Comparison of ENCODE assay signal across 25 cellular contexts in the genomic region with DNA sequence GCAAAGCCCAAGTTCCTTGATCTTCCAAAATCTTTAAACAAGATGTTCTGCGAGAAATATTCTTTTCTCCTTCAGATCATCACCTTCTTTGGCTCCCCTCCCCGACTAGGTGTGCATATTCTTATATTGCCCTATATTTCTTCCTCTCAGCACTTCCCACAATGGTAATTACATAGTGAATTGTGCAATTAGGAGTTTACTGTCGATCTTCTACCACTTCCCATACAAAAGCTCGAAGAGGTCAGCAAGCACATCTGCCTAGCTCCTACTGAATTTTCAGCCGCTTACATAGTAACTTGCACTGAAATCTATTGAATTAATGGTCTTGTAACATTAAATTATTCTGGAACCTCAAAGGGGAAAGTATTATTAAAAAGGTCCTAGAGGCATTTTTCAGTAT. TPM values are rescaled to one million over a fixed set of nuclear protein-coding genes. Genes with fewer than 3 reads are reported as not detected.
DNase-seq lines count a peak whose midpoint lies in the region; ATAC-seq and TF ChIP-seq lines count a peak whose summit lies in the region.
"Had no signal": no experiment of that assay in that cellular context is flagged by ENCODE, and none has a peak within 500 bp of the region (broad histone marks: within the 10 kb centered on the region; RNA-seq: fewer than 3 reads in every experiment).

No MANE protein-coding gene starts in this region.

- no peak for DNase-seq in activated T-cell treated with anti-CD3 and anti-CD28 coated beads, Interleukin-2, amount 50 U/mL, for 72 hours
- no peak for DNase-seq in activated T-cell treated with anti-CD3 and anti-CD28 coated beads, Interleukin-2, amount 50 U/mL, for 24 hours
- DNase-seq in NB4 (ENCODE audit: low read depth) (peak; percentile 66), WTC11 (ENCODE audit: low spot score) (no peak), OCI-M2 (lab: John Stamatoyannopoulos, UW; ENCODE audit: unreplicated experiment) (no peak), T-helper 2 cell (no peak)
- DNase-seq: activated CD4-positive, alpha-beta T cell treated with anti-CD3 and anti-CD28 coated beads, Interleukin-2, amount 50 U/mL, for 1 hour; activated CD8-positive, alpha-beta memory T cell treated with anti-CD3 and anti-CD28 coated beads, Interleukin-2, amount 10 ng/mL, durations not matched to agents 7 days and 5 days; activated naive CD4-positive, alpha-beta T cell treated with anti-CD3 and anti-CD28 coated beads, Interleukin-2, amount 10 ng/mL, durations not matched to agents 7 days and 5 days; amygdala; CD8-positive, alpha-beta memory T cell; effector CD4-positive, alpha-beta T cell; HFFc6; IMR-90; mesendoderm; NCI-H1417 treated with DMSO at 0.1 percent for 48 hours; NK-92 treated with Interleukin-12 subunit alpha and Interleukin-12 subunit beta, amount 100 ng/mL, for 24 hours; T1000 had no signal

- no peaks in the 10 kb centered on the region for H3K27me3 Mint-ChIP-seq in activated T-cell treated with anti-CD3 and anti-CD28 coated beads, Interleukin-2, amount 50 U/mL, for 72 hours (ENCODE audit: low read depth)
- H3K27me3 Mint-ChIP-seq in activated T-cell treated with anti-CD3 and anti-CD28 coated beads, Interleukin-2, amount 50 U/mL, for 24 hours: no peaks in the 10 kb centered on the region
- no peaks in the 10 kb centered on the region for H3K27me3 Mint-ChIP-seq in WTC11 (ENCODE audit: low read depth)
- H3K27me3 Mint-ChIP-seq: activated CD8-positive, alpha-beta memory T cell treated with anti-CD3 and anti-CD28 coated beads, Interleukin-2, amount 10 ng/mL, durations not matched to agents 7 days and 5 days; activated naive CD4-positive, alpha-beta T cell treated with anti-CD3 and anti-CD28 coated beads, Interleukin-2, amount 10 ng/mL, durations not matched to agents 7 days and 5 days; CD8-positive, alpha-beta memory T cell; stimulated activated naive CD8-positive, alpha-beta T cell treated with anti-CD3 and anti-CD28 coated beads, Interleukin-15, Interleukin-2, amounts not matched to agents 100 ng/mL and 50 ng/mL, for 24 hours had no signal

- no peak overlapping the region for H3K4me3 Mint-ChIP-seq in activated T-cell treated with anti-CD3 and anti-CD28 coated beads, Interleukin-2, amount 50 U/mL, for 72 hours
- H3K4me3 Mint-ChIP-seq in activated T-cell treated with anti-CD3 and anti-CD28 coated beads, Interleukin-2, amount 50 U/mL, for 24 hours: no peak overlapping the region
- H3K4me3 Mint-ChIP-seq in WTC11: no peak overlapping the region
- H3K4me3 Mint-ChIP-seq: activated CD8-positive, alpha-beta memory T cell treated with anti-CD3 and anti-CD28 coated beads, Interleukin-2, amount 10 ng/mL, durations not matched to agents 7 days and 5 days; activated naive CD4-positive, alpha-beta T cell treated with anti-CD3 and anti-CD28 coated beads, Interleukin-2, amount 10 ng/mL, durations not matched to agents 7 days and 5 days; HFFc6; stimulated activated naive CD8-positive, alpha-beta T cell treated with anti-CD3 and anti-CD28 coated beads, Interleukin-15, Interleukin-2, amounts not matched to agents 100 ng/mL and 50 ng/mL, for 24 hours had no signal

- H3K27ac Mint-ChIP-seq in activated T-cell treated with anti-CD3 and anti-CD28 coated beads, Interleukin-2, amount 50 U/mL, for 72 hours: peak overlapping the region; percentile 61
- H3K27ac Mint-ChIP-seq in activated T-cell treated with anti-CD3 and anti-CD28 coated beads, Interleukin-2, amount 50 U/mL, for 24 hours: no peak overlapping the region
- peak overlapping the region; percentile 9 for H3K27ac Mint-ChIP-seq in WTC11
- H3K27ac Mint-ChIP-seq: activated CD8-positive, alpha-beta memory T cell treated with anti-CD3 and anti-CD28 coated beads, Interleukin-2, amount 10 ng/mL, durations not matched to agents 7 days and 5 days; activated naive CD4-positive, alpha-beta T cell treated with anti-CD3 and anti-CD28 coated beads, Interleukin-2, amount 10 ng/mL, durations not matched to agents 7 days and 5 days; HFFc6; stimulated activated naive CD8-positive, alpha-beta T cell treated with anti-CD3 and anti-CD28 coated beads, Interleukin-15, Interleukin-2, amounts not matched to agents 100 ng/mL and 50 ng/mL, for 24 hours had no signal

- no peaks in the 10 kb centered on the region for H3K36me3 ChIP-seq in neutrophil
- H3K36me3 ChIP-seq: breast epithelium had no signal

- no peak for ATAC-seq in activated T-cell treated with anti-CD3 and anti-CD28 coated beads, Interleukin-2, amount 50 U/mL, for 72 hours (replicated peaks in 1 of 2)
- ATAC-seq in WTC11 (no peak), HG03460 (IDR thresholded peaks at IDR 0.05; ENCODE audit: unreplicated experiment) (no peak)
- ATAC-seq: activated CD8-positive, alpha-beta memory T cell treated with anti-CD3 and anti-CD28 coated beads, Interleukin-2, amount 10 ng/mL, durations not matched to agents 7 days and 5 days; left lobe of liver had no signal

- H3K4me3 ChIP-seq in NB4 (ENCODE audit: low read depth, low read length) (peak overlapping the region; percentile 9), neutrophil (ENCODE audit: low read depth in 1 of 2, low read length in 1 of 2) (peak overlapping the region; percentile 42 to 49)
- H3K4me3 ChIP-seq: breast epithelium had no signal

- peaks cover 0 to 2% of the 10 kb centered on the region in 2 donors for H3K36me3 Mint-ChIP-seq in activated T-cell treated with anti-CD3 and anti-CD28 coated beads, Interleukin-2, amount 50 U/mL, for 72 hours (ENCODE audit: insufficient read depth in 2 of 2)
- peaks cover 2% of the 10 kb centered on the region for H3K36me3 Mint-ChIP-seq in activated T-cell treated with anti-CD3 and anti-CD28 coated beads, Interleukin-2, amount 50 U/mL, for 24 hours (ENCODE audit: low read depth)
- H3K36me3 Mint-ChIP-seq in WTC11: no peaks in the 10 kb centered on the region

- H3K27ac ChIP-seq in neutrophil: peak overlapping the region; percentile 73
- H3K27ac ChIP-seq: breast epithelium, epithelial cell of prostate, RWPE1 had no signal

- no peaks in the 10 kb centered on the region for H3K9me3 ChIP-seq in neutrophil
- H3K9me3 ChIP-seq: breast epithelium had no signal

- TF ChIP-seq POLR2A in NB4 (IDR thresholded peaks at IDR 0.05; ENCODE audit: extremely low read depth, insufficient read length): no peak

- POLR2A ChIA-PET in WTC11 (lab: Charles Lee): no interaction called here

- TF ChIP-seq CTCF in NB4 (IDR thresholded peaks at IDR 0.05; ENCODE audit: low read depth, low read length) (no peak), WTC11 (IDR thresholded peaks at IDR 0.05) (no peak), neutrophil (IDR thresholded peaks at IDR 0.05) (no peak)

- CTCF ChIA-PET in WTC11 (lab: Charles Lee): no interaction called here

- peaks cover 53 to 61% of the 10 kb centered on the region in 2 experiments for H3K4me1 ChIP-seq in neutrophil (ENCODE audit: control insufficient read depth in 1 of 2, insufficient read depth in 1 of 2, low read depth in 1 of 2, low read length in 1 of 2)
- H3K4me1 ChIP-seq: breast epithelium had no signal

- no peaks in the 10 kb centered on the region for H3K27me3 ChIP-seq in neutrophil
- H3K27me3 ChIP-seq: breast epithelium had no signal

- peaks cover 60% of the 10 kb centered on the region for H3K4me1 Mint-ChIP-seq in activated T-cell treated with anti-CD3 and anti-CD28 coated beads, Interleukin-2, amount 50 U/mL, for 72 hours (ENCODE audit: low read depth)
- H3K4me1 Mint-ChIP-seq in activated T-cell treated with anti-CD3 and anti-CD28 coated beads, Interleukin-2, amount 50 U/mL, for 24 hours (ENCODE audit: low read depth): peaks cover 66% of the 10 kb centered on the region
- H3K4me1 Mint-ChIP-seq in WTC11: peaks cover 60% of the 10 kb centered on the region

- no peaks in the 10 kb centered on the region for H3K9me3 Mint-ChIP-seq in activated T-cell treated with anti-CD3 and anti-CD28 coated beads, Interleukin-2, amount 50 U/mL, for 72 hours
- no peaks in the 10 kb centered on the region for H3K9me3 Mint-ChIP-seq in activated T-cell treated with anti-CD3 and anti-CD28 coated beads, Interleukin-2, amount 50 U/mL, for 24 hours
- no peaks in the 10 kb centered on the region for H3K9me3 Mint-ChIP-seq in WTC11
- H3K9me3 Mint-ChIP-seq: activated naive CD4-positive, alpha-beta T cell treated with anti-CD3 and anti-CD28 coated beads, Interleukin-2, amount 10 ng/mL, durations not matched to agents 7 days and 5 days; CD8-positive, alpha-beta memory T cell; HFFc6; stimulated activated naive CD8-positive, alpha-beta T cell treated with anti-CD3 and anti-CD28 coated beads, Interleukin-15, Interleukin-2, amounts not matched to agents 100 ng/mL and 50 ng/mL, for 24 hours had no signal

TF ChIP-seq in WTC11, 78 proteins besides CTCF, POLR2A, EP300 and RAD21:
- TF ChIP-seq JAZF1 (CRISPR knock-in tag; IDR thresholded peaks at IDR 0.05) (no peak), RELA (CRISPR knock-in tag; IDR thresholded peaks at IDR 0.05; ENCODE audit: borderline replicate concordance) (no peak), ZNF219 (CRISPR knock-in tag; IDR thresholded peaks at IDR 0.05; ENCODE audit: borderline replicate concordance) (no peak)
- TF ChIP-seq, protein P1, sequence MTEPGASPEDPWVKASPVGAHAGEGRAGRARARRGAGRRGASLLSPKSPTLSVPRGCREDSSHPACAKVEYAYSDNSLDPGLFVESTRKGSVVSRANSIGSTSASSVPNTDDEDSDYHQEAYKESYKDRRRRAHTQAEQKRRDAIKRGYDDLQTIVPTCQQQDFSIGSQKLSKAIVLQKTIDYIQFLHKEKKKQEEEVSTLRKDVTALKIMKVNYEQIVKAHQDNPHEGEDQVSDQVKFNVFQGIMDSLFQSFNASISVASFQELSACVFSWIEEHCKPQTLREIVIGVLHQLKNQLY (CRISPR knock-in tag; IDR thresholded peaks at IDR 0.05): no peak

RNA-seq across cellular contexts. Expression of a gene that starts 16.7 kb away (rescaled TPM):
- total RNA-seq in activated T-cell treated with anti-CD3 and anti-CD28 coated beads, Interleukin-2, amount 50 U/mL, for 72 hours: 10 to 100 TPM; 75.0 to 75.6 TPM
- total RNA-seq in WTC11 (2021): 68.7 to 81.7 TPM (median 72.8 TPM) in 3 replicates
